ENCODE assay signal across 8 cellular contexts in genomic region chr7:26201261-26202018, GRCh38. TPM values are rescaled to one million over a fixed set of nuclear protein-coding genes. Genes with fewer than 3 reads are reported as not detected.
DNase-seq lines count a peak whose midpoint lies in the region; ATAC-seq and TF ChIP-seq lines count a peak whose summit lies in the region.

Gene CBX3 (plus strand): TSS chr7:26201745. CDS start chr7:26202999, 1,254 bp downstream.

- intact Hi-C loops in esophagus muscularis mucosa (cut with DNase I): loop anchor here (5.0 to 10.0 kb wide), 3 partner anchors 661 to 943 kb away; partner anchors contain the start of genes HOXA1, HOXA5, HOXA6 and SKAP2

- peak within 1 kb of the TSS; percentile 99 for H3K4me3 Mint-ChIP-seq in activated T-cell treated with anti-CD3 and anti-CD28 coated beads, Interleukin-2, amount 50 U/mL, for 4 hours

- WGBS in esophagus muscularis mucosa: 0% methylated on average over 20 of the region's 84 CpGs

- TF ChIP-seq POLR2A in Peyer's patch (IDR thresholded peaks at IDR 0.05) (peak; percentile 75 to 87), esophagus muscularis mucosa (IDR thresholded peaks at IDR 0.05; ENCODE audit: low read depth) (peak; percentile 17)

- no peak for TF ChIP-seq EP300 in esophagus muscularis mucosa (IDR thresholded peaks at IDR 0.05)

- no peaks in the 10 kb centered on the region for H3K27me3 ChIP-seq in Peyer's patch
- H3K27me3 ChIP-seq in esophagus muscularis mucosa: no peaks in the 10 kb centered on the region
- H3K27me3 ChIP-seq in muscle layer of duodenum (ENCODE audit: low read depth, low read length): no peaks in the 10 kb centered on the region

- peak within 1 kb of the TSS; percentile 99 to 100 (median 100) for H3K27ac ChIP-seq in Peyer's patch
- peak within 1 kb of the TSS; percentile 99 to 100 (median 100) for H3K27ac ChIP-seq in esophagus muscularis mucosa (replicated peaks in 1 of 4)
- peak within 1 kb of the TSS; percentile 100 for H3K27ac ChIP-seq in muscle layer of duodenum (ENCODE audit: low read length)

- H3K4me1 ChIP-seq in Peyer's patch: peaks cover 0 to 46% (median 18%) of the 10 kb centered on the region in 4 donors
- H3K4me1 ChIP-seq in esophagus muscularis mucosa: peaks cover 38 to 50% (median 49%) of the 10 kb centered on the region in 4 donors
- peaks cover 29 to 35% of the 10 kb centered on the region in 2 donors for H3K4me1 ChIP-seq in muscle layer of duodenum (ENCODE audit: control insufficient read depth in 1 of 2, insufficient read depth in 2 of 2, low read length in 2 of 2)

- H3K36me3 Mint-ChIP-seq in activated T-cell treated with anti-CD3 and anti-CD28 coated beads, Interleukin-2, amount 50 U/mL, for 4 hours (ENCODE audit: insufficient read depth): peaks cover 57% of the 10 kb centered on the region

- H3K9me3 ChIP-seq in Peyer's patch: no peaks in the 10 kb centered on the region
- H3K9me3 ChIP-seq in esophagus muscularis mucosa: no peaks in the 10 kb centered on the region
- no peaks in the 10 kb centered on the region for H3K9me3 ChIP-seq in muscle layer of duodenum (ENCODE audit: control insufficient read depth in 1 of 2, low read length in 2 of 2)

- H3K4me1 Mint-ChIP-seq in activated T-cell treated with anti-CD3 and anti-CD28 coated beads, Interleukin-2, amount 50 U/mL, for 4 hours (ENCODE audit: low read depth): peaks cover 46% of the 10 kb centered on the region

- peak; percentile 88 for DNase-seq in DMS79 (lab: John Stamatoyannopoulos, UW)
- DNase-seq in KG1 (lab: John Stamatoyannopoulos, UW): peak; percentile 96
- DNase-seq in Peyer's patch: peak; percentile 92 to 97 (median 93)
- peak; percentile 78 for DNase-seq in activated T-cell treated with anti-CD3 and anti-CD28 coated beads, Interleukin-2, amount 50 U/mL, for 4 hours
- DNase-seq in esophagus muscularis mucosa (ENCODE audit: extremely low spot score): peak; percentile 96
- peak; percentile 71 to 83 for DNase-seq in stimulated activated CD8-positive, alpha-beta memory T cell treated with anti-CD3 and anti-CD28 coated beads, Interleukin-7, amount 100 ng/mL, for 4 hours (ENCODE audit: low read depth in 2 of 2)

- peak within 1 kb of the TSS; percentile 85 to 100 (median 95) for H3K4me3 ChIP-seq in Peyer's patch
- peak within 1 kb of the TSS; percentile 95 to 98 (median 96) for H3K4me3 ChIP-seq in esophagus muscularis mucosa
- H3K4me3 ChIP-seq in muscle layer of duodenum (ENCODE audit: low read depth in 1 of 2, low read length in 2 of 2): peak within 1 kb of the TSS; percentile 96 to 98

- no peaks in the 10 kb centered on the region for H3K9me3 Mint-ChIP-seq in activated T-cell treated with anti-CD3 and anti-CD28 coated beads, Interleukin-2, amount 50 U/mL, for 4 hours

- TF ChIP-seq CTCF in Peyer's patch (IDR thresholded peaks at IDR 0.05) (no peak), esophagus muscularis mucosa (IDR thresholded peaks at IDR 0.05) (no peak)

- peaks cover 3% of the 10 kb centered on the region for H3K27me3 Mint-ChIP-seq in activated T-cell treated with anti-CD3 and anti-CD28 coated beads, Interleukin-2, amount 50 U/mL, for 4 hours (ENCODE audit: low read depth)

- ATAC-seq in GM21723 (IDR thresholded peaks at IDR 0.05; ENCODE audit: unreplicated experiment): peak; percentile 54
- peak; percentile 54 to 61 for ATAC-seq in activated T-cell treated with anti-CD3 and anti-CD28 coated beads, Interleukin-2, amount 50 U/mL, for 4 hours

- H3K36me3 ChIP-seq in Peyer's patch (peaks cover 0 to 19% (median 0%) of the 10 kb centered on the region in 3 donors), esophagus muscularis mucosa (peaks cover under 1 to 20% (median 12%) of the 10 kb centered on the region in 4 donors), muscle layer of duodenum (ENCODE audit: control insufficient read depth in 1 of 2, insufficient read depth in 2 of 2, low read length in 2 of 2) (peaks cover 18 to 25% of the 10 kb centered on the region in 2 donors)

RNA-seq across cellular contexts. Expression of gene CBX3, which starts in this region (rescaled TPM):
- total RNA-seq in Peyer's patch (100 to 1,000 TPM in 1 of 4 donors, 10 to 100 TPM in 3; 53.9 to 112 (median 68.6) TPM), esophagus muscularis mucosa (10 to 100 TPM; 51.5 to 78.5 (median 60.3) TPM)
- 100 to 1,000 TPM; 246 to 278 (median 267) TPM for total RNA-seq in activated T-cell treated with anti-CD3 and anti-CD28 coated beads, Interleukin-2, amount 50 U/mL, for 4 hours

Comparison
In these comparisons a context has a peak if more than half of its experiments do, and no peak if none do; other contexts are left out.
1. Peak in every context shown above with its lines: DNase-seq, ATAC-seq, H3K4me3 ChIP-seq and H3K27ac ChIP-seq.